Comparison of ENCODE assay signal across 9 cellular contexts in the genomic region with DNA sequence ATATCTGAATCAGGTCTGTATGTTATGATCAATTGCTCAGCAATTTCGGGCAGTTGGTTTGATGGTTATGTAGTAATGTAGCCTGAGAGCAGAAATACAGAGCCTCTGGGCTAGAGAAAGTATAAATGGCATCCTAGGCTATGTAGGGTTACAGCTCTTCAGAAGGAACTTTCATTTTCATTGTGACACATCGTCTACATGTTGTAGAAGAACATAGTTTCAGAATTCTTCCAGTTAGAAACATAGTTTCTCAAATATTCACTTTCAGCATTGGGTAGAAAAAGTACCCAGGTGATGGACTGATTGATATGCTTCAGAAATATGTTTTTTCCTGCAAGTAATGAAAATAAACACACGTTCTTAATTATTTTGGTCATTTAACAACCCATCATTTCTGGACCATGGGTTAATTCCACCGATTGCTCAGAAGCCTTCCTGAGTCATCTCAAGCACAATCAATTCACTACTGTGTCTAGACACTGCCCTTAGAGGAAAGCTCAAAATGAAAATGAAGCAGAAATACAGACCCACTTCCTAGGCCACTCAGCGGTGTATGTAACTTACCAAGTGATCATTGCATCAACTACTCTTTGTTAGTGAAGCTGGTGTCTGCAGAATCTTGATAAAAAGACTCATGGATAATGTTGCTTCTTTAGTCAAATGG.
DNase-seq lines count a peak whose midpoint lies in the region; ATAC-seq, FAIRE-seq and TF ChIP-seq lines count a peak whose summit lies in the region.
"Had no signal": no experiment of that assay in that cellular context is flagged by ENCODE, and none has a peak within 500 bp of the region (broad histone marks: within the 10 kb centered on the region; RNA-seq: fewer than 3 reads in every experiment).

No MANE protein-coding gene starts in this region.

- H3K9me3 Mint-ChIP-seq in CD8-positive, alpha-beta memory T cell, result no peaks in the 10 kb centered on the region
- H3K9me3 Mint-ChIP-seq in activated T-helper 1 cell treated with anti-CD3 and anti-CD28 coated beads, Interleukin-12 subunit alpha, Interleukin-12 subunit beta, Interleukin-2, Interleukin-4 antibody, amounts not matched to agents 30 ng/mL and 10 ng/mL and 1 ng/mL, durations not matched to agents 14 hours and 24 hours and 36 hours, result peaks cover 4% of the 10 kb centered on the region
- no peaks in the 10 kb centered on the region for H3K9me3 Mint-ChIP-seq in chondrocyte (ENCODE audit: low read depth)

- H3K36me3 Mint-ChIP-seq in CD8-positive, alpha-beta memory T cell, result no peaks in the 10 kb centered on the region
- no peaks in the 10 kb centered on the region for H3K36me3 Mint-ChIP-seq in activated T-helper 1 cell treated with anti-CD3 and anti-CD28 coated beads, Interleukin-12 subunit alpha, Interleukin-12 subunit beta, Interleukin-2, Interleukin-4 antibody, amounts not matched to agents 30 ng/mL and 10 ng/mL and 1 ng/mL, durations not matched to agents 14 hours and 24 hours and 36 hours (ENCODE audit: low read depth)
- H3K36me3 Mint-ChIP-seq in chondrocyte (ENCODE audit: low read depth), result no peaks in the 10 kb centered on the region

- H3K27me3 ChIP-seq in CD8-positive, alpha-beta memory T cell (ENCODE audit: insufficient read depth, low read length, poor library complexity, severe bottlenecking), result no peaks in the 10 kb centered on the region
- H3K27me3 ChIP-seq in HepG2 (ENCODE audit: control insufficient read depth in 1 of 2, insufficient read depth in 2 of 2, low read length in 2 of 2) (no peaks in the 10 kb centered on the region), ascending aorta (no peaks in the 10 kb centered on the region)

- H3K9me3 ChIP-seq in CD8-positive, alpha-beta memory T cell (ENCODE audit: low read length), result no peaks in the 10 kb centered on the region
- H3K9me3 ChIP-seq in HepG2 (ENCODE audit: low read length), result no peaks in the 10 kb centered on the region
- no peaks in the 10 kb centered on the region for H3K9me3 ChIP-seq in ascending aorta

- peaks cover 10 to 13% (median 13%) of the 10 kb centered on the region in 3 donors for H3K4me1 Mint-ChIP-seq in CD8-positive, alpha-beta memory T cell
- peaks cover 12% of the 10 kb centered on the region for H3K4me1 Mint-ChIP-seq in activated T-helper 1 cell treated with anti-CD3 and anti-CD28 coated beads, Interleukin-12 subunit alpha, Interleukin-12 subunit beta, Interleukin-2, Interleukin-4 antibody, amounts not matched to agents 30 ng/mL and 10 ng/mL and 1 ng/mL, durations not matched to agents 14 hours and 24 hours and 36 hours (ENCODE audit: low read depth)
- H3K4me1 Mint-ChIP-seq in chondrocyte (ENCODE audit: low read depth), result peaks cover 14% of the 10 kb centered on the region

- no peak overlapping the region for H3K4me3 ChIP-seq in CD8-positive, alpha-beta memory T cell (ENCODE audit: low read length)
- no peak overlapping the region for H3K4me3 ChIP-seq in HepG2 (replicated peaks in 1 of 3; ENCODE audit: insufficient read depth in 1 of 3, low read depth in 2 of 3, low read length in 3 of 3)
- H3K4me3 ChIP-seq in ascending aorta, result no peak overlapping the region

- no peaks in the 10 kb centered on the region for H3K4me1 ChIP-seq in CD8-positive, alpha-beta memory T cell (ENCODE audit: insufficient read depth, low read length)
- H3K4me1 ChIP-seq in HepG2 (ENCODE audit: insufficient read depth, low read length) (no peaks in the 10 kb centered on the region), ascending aorta (no peaks in the 10 kb centered on the region)

- H3K4me3 Mint-ChIP-seq in CD8-positive, alpha-beta memory T cell, result peak overlapping the region; percentile 19 to 86 (median 75)
- peak overlapping the region; percentile 53 for H3K4me3 Mint-ChIP-seq in activated T-helper 1 cell treated with anti-CD3 and anti-CD28 coated beads, Interleukin-12 subunit alpha, Interleukin-12 subunit beta, Interleukin-2, Interleukin-4 antibody, amounts not matched to agents 30 ng/mL and 10 ng/mL and 1 ng/mL, durations not matched to agents 14 hours and 24 hours and 36 hours
- no peak overlapping the region for H3K4me3 Mint-ChIP-seq in chondrocyte (ENCODE audit: unreplicated experiment)

- H4K20me1 ChIP-seq in HepG2 (ENCODE audit: insufficient read depth, low read length), result no peaks in the 10 kb centered on the region

- TF ChIP-seq EP300 in HepG2 (IDR thresholded peaks at IDR 0.05; ENCODE audit: low read depth in 2 of 2, low read length in 2 of 2) (no peak), HepG2 (CRISPR knock-in tag; IDR thresholded peaks at IDR 0.05; ENCODE audit: borderline replicate concordance) (no peak)

- no peak overlapping the region for H3K4me2 ChIP-seq in HepG2 (ENCODE audit: low read depth, low read length)

- peak overlapping the region in 7 of 8 donors; percentile 11 to 74 (median 47) for H3K27ac Mint-ChIP-seq in CD8-positive, alpha-beta memory T cell
- H3K27ac Mint-ChIP-seq in activated T-helper 1 cell treated with anti-CD3 and anti-CD28 coated beads, Interleukin-12 subunit alpha, Interleukin-12 subunit beta, Interleukin-2, Interleukin-4 antibody, amounts not matched to agents 30 ng/mL and 10 ng/mL and 1 ng/mL, durations not matched to agents 14 hours and 24 hours and 36 hours, result peak overlapping the region; percentile 62
- no peak overlapping the region for H3K27ac Mint-ChIP-seq in chondrocyte (ENCODE audit: unreplicated experiment)

- peaks cover 7 to 20% of the 10 kb centered on the region in 2 donors for H3K27me3 Mint-ChIP-seq in CD8-positive, alpha-beta memory T cell
- H3K27me3 Mint-ChIP-seq in activated T-helper 1 cell treated with anti-CD3 and anti-CD28 coated beads, Interleukin-12 subunit alpha, Interleukin-12 subunit beta, Interleukin-2, Interleukin-4 antibody, amounts not matched to agents 30 ng/mL and 10 ng/mL and 1 ng/mL, durations not matched to agents 14 hours and 24 hours and 36 hours (ENCODE audit: insufficient read depth), result peaks cover 19% of the 10 kb centered on the region
- no peaks in the 10 kb centered on the region for H3K27me3 Mint-ChIP-seq in chondrocyte (ENCODE audit: low read depth)

- BruUV-seq in HepG2 (replicated peaks; lab: Mats Ljungman, UMichigan), result no TSS peak

- H3K27ac ChIP-seq in CD8-positive, alpha-beta memory T cell (ENCODE audit: low read depth, low read length), result no peak overlapping the region
- no peak overlapping the region for H3K27ac ChIP-seq in HepG2 (ENCODE audit: extremely low read length, insufficient read depth, low read length)
- H3K27ac ChIP-seq in ascending aorta, result no peak overlapping the region

- FAIRE-seq in HepG2 (lab: Jason Lieb, UNC), result no peak
- FAIRE-seq: islet of Langerhans had no signal

- no peak overlapping the region for H3K9ac ChIP-seq in HepG2 (ENCODE audit: insufficient read depth, low read depth, low read length)

- TF ChIP-seq CTCF in HepG2 (CRISPR knock-in tag; IDR thresholded peaks at IDR 0.05) (no peak), chondrocyte (IDR thresholded peaks at IDR 0.05) (no peak), ascending aorta (IDR thresholded peaks at IDR 0.05) (no peak)

- no peak for TF ChIP-seq RAD21 in HepG2 (CRISPR knock-in tag; IDR thresholded peaks at IDR 0.05)

- peak; percentile 95 for ATAC-seq in GM19351 (IDR thresholded peaks at IDR 0.05; ENCODE audit: unreplicated experiment)
- ATAC-seq in HG03135 (IDR thresholded peaks at IDR 0.05; ENCODE audit: unreplicated experiment), result peak; percentile 95
- no peak for ATAC-seq in HepG2

- intact Hi-C loops in activated T-helper 1 cell treated with anti-CD3 and anti-CD28 coated beads, Interleukin-12 subunit alpha, Interleukin-12 subunit beta, Interleukin-2, Interleukin-4 antibody, amounts not matched to agents 30 ng/mL and 10 ng/mL and 1 ng/mL, durations not matched to agents 14 hours and 24 hours and 36 hours (cut with micrococcal nuclease), result loop anchor here (1.0 to 10.0 kb wide), 7 partner anchors 61 to 261 kb away; partner anchors contain the start of gene TSEN2
- intact Hi-C loops in HepG2 (cut with micrococcal nuclease; ENCODE audit: unreplicated experiment), result no loop called here
- intact Hi-C loops in ascending aorta (cut with DNase I), result no loop called here

- CTCF ChIA-PET in CD8-positive, alpha-beta memory T cell (lab: Charles Lee), result no interaction called here
- CTCF ChIA-PET in HepG2 (lab: Yijun Ruan, JAX; ENCODE audit: low intra/inter-chr PET ratio, low total read pairs), result no interaction called here

- no peak overlapping the region for H2AFZ ChIP-seq in HepG2 (ENCODE audit: low read length)

- no peak for DNase-seq in CD8-positive, alpha-beta memory T cell
- no peak for DNase-seq in activated T-helper 1 cell treated with anti-CD3 and anti-CD28 coated beads, Interleukin-12 subunit alpha, Interleukin-12 subunit beta, Interleukin-2, Interleukin-4 antibody, amounts not matched to agents 30 ng/mL and 10 ng/mL and 1 ng/mL, durations not matched to agents 14 hours and 24 hours and 36 hours (ENCODE audit: low spot score)
- no peak for DNase-seq in HK-2 (ENCODE audit: unreplicated experiment)
- no peak for DNase-seq in HepG2 (ENCODE audit: low spot score)
- DNase-seq in chondrocyte (ENCODE audit: low spot score), result no peak
- no peak for DNase-seq in ascending aorta (ENCODE audit: low spot score in 2 of 2)

- in situ Hi-C loops in HepG2 (cut with HindIII; ENCODE audit: extremely low pct_ligation_motif_present, low pct_unique_long_range_greater_than_20kb), result no loop called here

- H3K36me3 ChIP-seq in CD8-positive, alpha-beta memory T cell (ENCODE audit: insufficient read depth, low read length), result no peaks in the 10 kb centered on the region
- H3K36me3 ChIP-seq in HepG2 (replicated peaks in 1 of 2; ENCODE audit: control insufficient read depth in 1 of 2, insufficient read depth in 2 of 2, low read length in 2 of 2) (peaks cover 1 to 20% of the 10 kb centered on the region in 2 experiments), ascending aorta (no peaks in the 10 kb centered on the region)

- POLR2A ChIA-PET in CD8-positive, alpha-beta memory T cell (lab: Charles Lee), result no interaction called here
- POLR2A ChIA-PET in HepG2 (lab: Yijun Ruan, JAX), result interaction anchor here (0.8 kb wide), 1 partner anchor 9 kb away, joined by 3 read pairs; no protein-coding TSS in a partner anchor

- no peak for TF ChIP-seq POLR2A in HepG2 (IDR thresholded peaks at IDR 0.05; ENCODE audit: insufficient read depth in 1 of 2, low read depth in 2 of 2, low read length in 2 of 2)

- H3K79me2 ChIP-seq in HepG2 (ENCODE audit: insufficient read depth, low read length), result no peaks in the 10 kb centered on the region

- WGBS in HepG2 (ENCODE audit: low lambda C conversion rate), result 96% methylated on average over 5 of the region's 5 CpGs

TF ChIP-seq in HepG2, 621 proteins besides CTCF, POLR2A, EP300 and RAD21 (continues in another document):
- no peak for TF ChIP-seq KLF12 (CRISPR knock-in tag; IDR thresholded peaks at IDR 0.05; ENCODE audit: borderline replicate concordance)
- no peak for TF ChIP-seq MBD4 (IDR thresholded peaks at IDR 0.05; ENCODE audit: borderline replicate concordance, low read length)
